8 cellular contexts compared by ENCODE assay signal in the genomic region with DNA sequence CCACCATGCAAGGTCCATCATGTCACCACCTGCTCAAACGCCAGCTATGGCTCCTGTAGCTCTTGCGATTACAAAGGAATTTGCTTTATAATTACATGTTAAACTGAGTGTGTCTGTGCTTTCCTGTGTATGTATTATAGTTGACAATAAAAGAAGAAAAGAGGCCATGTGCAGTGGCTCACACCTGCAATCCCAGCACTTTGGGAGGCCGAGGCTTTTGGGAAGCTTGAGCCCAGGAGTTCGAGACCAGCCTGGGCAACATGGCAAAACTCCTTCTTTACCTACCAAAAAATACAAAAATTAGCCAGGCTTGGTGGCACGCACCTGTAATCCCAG. TPM values are rescaled to one million over a fixed set of nuclear protein-coding genes. Genes with fewer than 3 reads are reported as not detected.
A peak's percentile ranks its signal among the peaks of the same experiment; 100 is the strongest.
DNase-seq lines count a peak whose midpoint lies in the region; ATAC-seq, FAIRE-seq and TF ChIP-seq lines count a peak whose summit lies in the region.

No MANE protein-coding gene starts in this region.

- no peaks in the 10 kb centered on the region for H3K9me3 ChIP-seq in HepG2 (ENCODE audit: low read length)

- peak overlapping the region; percentile 95 for H3K4me3 Mint-ChIP-seq in T-helper 2 cell treated with Interferon-gamma antibody and Interleukin-4, amounts not matched to agents 5 μg/mL and 100 μg/mL, for 36 hours
- peak overlapping the region; percentile 82 for H3K4me3 Mint-ChIP-seq in activated T-helper 1 cell treated with anti-CD3 and anti-CD28 coated beads, Interleukin-12 subunit alpha, Interleukin-12 subunit beta, Interleukin-2, Interleukin-4 antibody, amounts not matched to agents 30 ng/mL and 10 ng/mL and 1 ng/mL, durations not matched to agents 14 hours and 24 hours and 36 hours

- no peak for TF ChIP-seq EP300 in HepG2 (IDR thresholded peaks at IDR 0.05; ENCODE audit: low read depth in 2 of 2, low read length in 2 of 2)
- no peak for TF ChIP-seq EP300 in HepG2 (CRISPR knock-in tag; IDR thresholded peaks at IDR 0.05; ENCODE audit: borderline replicate concordance)

- WGBS in HepG2 (ENCODE audit: low lambda C conversion rate) = 32% methylated on average over 5 of the region's 5 CpGs

- TF ChIP-seq RAD21 in HepG2 (CRISPR knock-in tag; IDR thresholded peaks at IDR 0.05) = no peak

- no peak for FAIRE-seq in HepG2 (lab: Jason Lieb, UNC)

- intact Hi-C loops in activated T-helper 1 cell treated with anti-CD3 and anti-CD28 coated beads, Interleukin-12 subunit alpha, Interleukin-12 subunit beta, Interleukin-2, Interleukin-4 antibody, amounts not matched to agents 30 ng/mL and 10 ng/mL and 1 ng/mL, durations not matched to agents 14 hours and 24 hours and 36 hours (cut with micrococcal nuclease) = loop anchor here (1.0 to 10.0 kb wide), 9 partner anchors 8 to 689 kb away; a partner anchor contains a TSS
- intact Hi-C loops in HepG2 (cut with micrococcal nuclease; ENCODE audit: unreplicated experiment) = loop anchor here (2.0 kb wide), 2 partner anchors 33 to 83 kb away; a partner anchor contains a TSS

- POLR2A ChIA-PET in HepG2 (lab: Yijun Ruan, JAX) = interaction anchor here (0.9 to 3.2 kb wide), 41 partner anchors 9 to 660 kb away, joined by 3 to 41 read pairs (median 7); a partner anchor contains a TSS

- H3K36me3 Mint-ChIP-seq in T-helper 2 cell treated with Interferon-gamma antibody and Interleukin-4, amounts not matched to agents 5 μg/mL and 100 μg/mL, for 36 hours (ENCODE audit: low read depth) = peaks cover 27% of the 10 kb centered on the region
- H3K36me3 Mint-ChIP-seq in activated T-helper 1 cell treated with anti-CD3 and anti-CD28 coated beads, Interleukin-12 subunit alpha, Interleukin-12 subunit beta, Interleukin-2, Interleukin-4 antibody, amounts not matched to agents 30 ng/mL and 10 ng/mL and 1 ng/mL, durations not matched to agents 14 hours and 24 hours and 36 hours (ENCODE audit: low read depth) = peaks cover 29% of the 10 kb centered on the region

- no peak for ATAC-seq in HepG2

- H2AFZ ChIP-seq in HepG2 (ENCODE audit: low read length) = no peak overlapping the region

- TF ChIP-seq POLR2A in HepG2 (IDR thresholded peaks at IDR 0.05; ENCODE audit: insufficient read depth in 1 of 2, low read depth in 2 of 2, low read length in 2 of 2) = no peak

- no peaks in the 10 kb centered on the region for H4K20me1 ChIP-seq in HepG2 (ENCODE audit: insufficient read depth, low read length)

- no peaks in the 10 kb centered on the region for H3K27me3 Mint-ChIP-seq in T-helper 2 cell treated with Interferon-gamma antibody and Interleukin-4, amounts not matched to agents 5 μg/mL and 100 μg/mL, for 36 hours (ENCODE audit: low read depth)
- H3K27me3 Mint-ChIP-seq in activated T-helper 1 cell treated with anti-CD3 and anti-CD28 coated beads, Interleukin-12 subunit alpha, Interleukin-12 subunit beta, Interleukin-2, Interleukin-4 antibody, amounts not matched to agents 30 ng/mL and 10 ng/mL and 1 ng/mL, durations not matched to agents 14 hours and 24 hours and 36 hours (ENCODE audit: insufficient read depth) = no peaks in the 10 kb centered on the region

- H3K27me3 ChIP-seq in HepG2 (ENCODE audit: control insufficient read depth in 1 of 2, insufficient read depth in 2 of 2, low read length in 2 of 2) = no peaks in the 10 kb centered on the region; a peak in 1 of 5 replicates

- H3K9me3 Mint-ChIP-seq in T-helper 2 cell treated with Interferon-gamma antibody and Interleukin-4, amounts not matched to agents 5 μg/mL and 100 μg/mL, for 36 hours = no peaks in the 10 kb centered on the region
- no peaks in the 10 kb centered on the region for H3K9me3 Mint-ChIP-seq in activated T-helper 1 cell treated with anti-CD3 and anti-CD28 coated beads, Interleukin-12 subunit alpha, Interleukin-12 subunit beta, Interleukin-2, Interleukin-4 antibody, amounts not matched to agents 30 ng/mL and 10 ng/mL and 1 ng/mL, durations not matched to agents 14 hours and 24 hours and 36 hours

- in situ Hi-C loops in HepG2 (cut with HindIII; ENCODE audit: extremely low pct_ligation_motif_present, low pct_unique_long_range_greater_than_20kb) = no loop called here

- TSS peak; percentile 73 for BruUV-seq in HepG2 (replicated peaks; lab: Mats Ljungman, UMichigan)

- H3K4me1 Mint-ChIP-seq in T-helper 2 cell treated with Interferon-gamma antibody and Interleukin-4, amounts not matched to agents 5 μg/mL and 100 μg/mL, for 36 hours (ENCODE audit: low read depth) = peaks cover 52% of the 10 kb centered on the region
- peaks cover 64% of the 10 kb centered on the region for H3K4me1 Mint-ChIP-seq in activated T-helper 1 cell treated with anti-CD3 and anti-CD28 coated beads, Interleukin-12 subunit alpha, Interleukin-12 subunit beta, Interleukin-2, Interleukin-4 antibody, amounts not matched to agents 30 ng/mL and 10 ng/mL and 1 ng/mL, durations not matched to agents 14 hours and 24 hours and 36 hours (ENCODE audit: low read depth)

- no peak for DNase-seq in T-helper 2 cell treated with Interferon-gamma antibody and Interleukin-4, amounts not matched to agents 5 μg/mL and 100 μg/mL, for 36 hours (ENCODE audit: low spot score)
- DNase-seq in T-helper 2 cell (no peak), HepG2 (ENCODE audit: low spot score) (no peak), superior temporal gyrus (ENCODE audit: extremely low spot score) (peak; percentile 24), Kasumi-1 (lab: John Stamatoyannopoulos, UW) (no peak), NCI-H2227 (lab: John Stamatoyannopoulos, UW; ENCODE audit: unreplicated experiment) (no peak), amygdala (lab: John Stamatoyannopoulos, UW) (no peak)
- no peak for DNase-seq in activated T-helper 1 cell treated with anti-CD3 and anti-CD28 coated beads, Interleukin-12 subunit alpha, Interleukin-12 subunit beta, Interleukin-2, Interleukin-4 antibody, amounts not matched to agents 30 ng/mL and 10 ng/mL and 1 ng/mL, durations not matched to agents 14 hours and 24 hours and 36 hours (ENCODE audit: low spot score)

- peaks cover 58% of the 10 kb centered on the region for H3K4me1 ChIP-seq in HepG2 (ENCODE audit: insufficient read depth, low read length)

- peak overlapping the region; percentile 89 for H3K27ac ChIP-seq in HepG2 (ENCODE audit: extremely low read length, insufficient read depth, low read length)

- H3K27ac Mint-ChIP-seq in T-helper 2 cell treated with Interferon-gamma antibody and Interleukin-4, amounts not matched to agents 5 μg/mL and 100 μg/mL, for 36 hours = peak overlapping the region; percentile 99
- H3K27ac Mint-ChIP-seq in activated T-helper 1 cell treated with anti-CD3 and anti-CD28 coated beads, Interleukin-12 subunit alpha, Interleukin-12 subunit beta, Interleukin-2, Interleukin-4 antibody, amounts not matched to agents 30 ng/mL and 10 ng/mL and 1 ng/mL, durations not matched to agents 14 hours and 24 hours and 36 hours = peak overlapping the region; percentile 95

- no peak for TF ChIP-seq CTCF in HepG2 (CRISPR knock-in tag; IDR thresholded peaks at IDR 0.05)

- CTCF ChIA-PET in HepG2 (lab: Yijun Ruan, JAX; ENCODE audit: low intra/inter-chr PET ratio, low total read pairs) = no interaction called here

- peak overlapping the region; percentile 95 for H3K4me2 ChIP-seq in HepG2 (ENCODE audit: low read depth, low read length)

- H3K9ac ChIP-seq in HepG2 (ENCODE audit: insufficient read depth, low read depth, low read length) = peak overlapping the region; percentile 80

- peaks cover 4% of the 10 kb centered on the region for H3K79me2 ChIP-seq in HepG2 (ENCODE audit: insufficient read depth, low read length)

- peak overlapping the region; percentile 1 to 83 (median 61); a peak in 5 of 6 replicates for H3K4me3 ChIP-seq in HepG2 (replicated peaks in 1 of 3; ENCODE audit: insufficient read depth in 1 of 3, low read depth in 2 of 3, low read length in 3 of 3)

- peaks cover 2 to 7% of the 10 kb centered on the region in 2 experiments; a peak in 1 of 5 replicates for H3K36me3 ChIP-seq in HepG2 (replicated peaks in 1 of 2; ENCODE audit: control insufficient read depth in 1 of 2, insufficient read depth in 2 of 2, low read length in 2 of 2)

RNA-seq across cellular contexts. Expression of a gene that starts 27.0 kb away (rescaled TPM):
- 16.5 and 20.5 TPM in 2 replicates for total RNA-seq in activated T-helper 1 cell treated with anti-CD3 and anti-CD28 coated beads, Interleukin-12 subunit alpha, Interleukin-12 subunit beta, Interleukin-2, Interleukin-4 antibody, amounts not matched to agents 30 ng/mL and 10 ng/mL and 1 ng/mL, durations not matched to agents 14 hours and 24 hours and 36 hours
- total RNA-seq in HepG2 (2016; rRNA removed; fragmentation: Illumina TruSeq; extraction: Trizol) = 11.4 and 12.5 TPM in 2 replicates
- 2.6 and 2.7 TPM in 2 replicates for total RNA-seq in HepG2 (2016; cell fraction: cytosol; rRNA removed; fragmentation: Illumina TruSeq; extraction: Trizol; ENCODE audit: low read depth)
- 9.5 and 10.4 TPM in 2 replicates for total RNA-seq in HepG2 (2016; cell fraction: insoluble cytoplasmic fraction; rRNA removed; fragmentation: Illumina TruSeq; extraction: Trizol)
- total RNA-seq in HepG2 (2016; cell fraction: membrane; rRNA removed; fragmentation: Illumina TruSeq; extraction: Trizol) = 2.4 and 3.4 TPM in 2 replicates
- total RNA-seq in HepG2 (2016; cell fraction: nucleus; rRNA removed; fragmentation: Illumina TruSeq; extraction: Trizol) = 7.4 and 11.0 TPM in 2 replicates
- 5.1 and 5.3 TPM in 2 replicates for polyA plus RNA-seq in HepG2 (2011; rRNA removed)
- 3.7 and 4.7 TPM in 2 replicates for polyA plus RNA-seq in HepG2 (2011; cell fraction: cytosol; rRNA removed)
- polyA plus RNA-seq in HepG2 (2011; cell fraction: nucleus; rRNA removed) = 12.6 and 13.3 TPM in 2 replicates
- 3.2 and 4.1 TPM in 2 replicates for polyA plus RNA-seq in HepG2 (2012)
- 0.97 and 1.0 TPM in 2 replicates for polyA plus RNA-seq in HepG2 (2016; cell fraction: cytosol; fragmentation: Illumina TruSeq; extraction: Trizol; ENCODE audit: low read depth)
- 7.8 and 11.5 TPM in 2 replicates for polyA plus RNA-seq in HepG2 (2016; cell fraction: insoluble cytoplasmic fraction; fragmentation: Illumina TruSeq; extraction: Trizol; ENCODE audit: low read depth)
- polyA plus RNA-seq in HepG2 (2016; cell fraction: membrane; fragmentation: Illumina TruSeq; extraction: Trizol; ENCODE audit: low read depth) = 1.2 and 1.5 TPM in 2 replicates
- 14.7 and 21.6 TPM in 2 replicates for polyA plus RNA-seq in HepG2 (2016; cell fraction: nucleus; fragmentation: Illumina TruSeq; extraction: Trizol; ENCODE audit: insufficient read depth, low read depth)
- 11.5 and 35.8 TPM in 2 replicates for polyA minus RNA-seq in HepG2 (2011; rRNA and poly(A)+ RNA removed; ENCODE audit: low replicate concordance)
- polyA minus RNA-seq in HepG2 (2011; cell fraction: cytosol; rRNA and poly(A)+ RNA removed) = 2.1 and 3.8 TPM in 2 replicates
- 5.2 and 9.8 TPM in 2 replicates for polyA minus RNA-seq in HepG2 (2011; cell fraction: nucleus; rRNA and poly(A)+ RNA removed)

RNA-seq across cellular contexts. Expression of a gene that starts 30.4 kb away (rescaled TPM):
- 90.1 and 92.5 TPM in 2 replicates for total RNA-seq in activated T-helper 1 cell treated with anti-CD3 and anti-CD28 coated beads, Interleukin-12 subunit alpha, Interleukin-12 subunit beta, Interleukin-2, Interleukin-4 antibody, amounts not matched to agents 30 ng/mL and 10 ng/mL and 1 ng/mL, durations not matched to agents 14 hours and 24 hours and 36 hours
- 74.3 and 91.4 TPM in 2 replicates for total RNA-seq in HepG2 (2016; rRNA removed; fragmentation: Illumina TruSeq; extraction: Trizol)
- 90.2 and 104 TPM in 2 replicates for total RNA-seq in HepG2 (2016; cell fraction: cytosol; rRNA removed; fragmentation: Illumina TruSeq; extraction: Trizol; ENCODE audit: low read depth)
- 67.1 and 95.9 TPM in 2 replicates for total RNA-seq in HepG2 (2016; cell fraction: insoluble cytoplasmic fraction; rRNA removed; fragmentation: Illumina TruSeq; extraction: Trizol)
- 162 and 190 TPM in 2 replicates for total RNA-seq in HepG2 (2016; cell fraction: membrane; rRNA removed; fragmentation: Illumina TruSeq; extraction: Trizol)
- 45.3 and 51.5 TPM in 2 replicates for total RNA-seq in HepG2 (2016; cell fraction: nucleus; rRNA removed; fragmentation: Illumina TruSeq; extraction: Trizol)
- polyA plus RNA-seq in HepG2 (2011; rRNA removed) = 75.8 and 83.0 TPM in 2 replicates
- polyA plus RNA-seq in HepG2 (2011; cell fraction: cytosol; rRNA removed) = 82.9 and 103 TPM in 2 replicates
- 54.8 and 59.4 TPM in 2 replicates for polyA plus RNA-seq in HepG2 (2011; cell fraction: nucleus; rRNA removed)
- 68.4 and 68.8 TPM in 2 replicates for polyA plus RNA-seq in HepG2 (2012)
- 116 and 135 TPM in 2 replicates for polyA plus RNA-seq in HepG2 (2016; cell fraction: cytosol; fragmentation: Illumina TruSeq; extraction: Trizol; ENCODE audit: low read depth)
- polyA plus RNA-seq in HepG2 (2016; cell fraction: insoluble cytoplasmic fraction; fragmentation: Illumina TruSeq; extraction: Trizol; ENCODE audit: low read depth) = 71.7 and 96.4 TPM in 2 replicates
- 203 and 209 TPM in 2 replicates for polyA plus RNA-seq in HepG2 (2016; cell fraction: membrane; fragmentation: Illumina TruSeq; extraction: Trizol; ENCODE audit: low read depth)
- polyA plus RNA-seq in HepG2 (2016; cell fraction: nucleus; fragmentation: Illumina TruSeq; extraction: Trizol; ENCODE audit: insufficient read depth, low read depth) = 89.8 and 103 TPM in 2 replicates
- 147 and 175 TPM in 2 replicates for polyA minus RNA-seq in HepG2 (2011; rRNA and poly(A)+ RNA removed; ENCODE audit: low replicate concordance)
- polyA minus RNA-seq in HepG2 (2011; cell fraction: cytosol; rRNA and poly(A)+ RNA removed) = 34.9 and 49.9 TPM in 2 replicates
- polyA minus RNA-seq in HepG2 (2011; cell fraction: nucleus; rRNA and poly(A)+ RNA removed) = 11.2 and 15.8 TPM in 2 replicates

RNA-seq across cellular contexts. Expression of a gene that starts 33.5 kb away (rescaled TPM):
- total RNA-seq in activated T-helper 1 cell treated with anti-CD3 and anti-CD28 coated beads, Interleukin-12 subunit alpha, Interleukin-12 subunit beta, Interleukin-2, Interleukin-4 antibody, amounts not matched to agents 30 ng/mL and 10 ng/mL and 1 ng/mL, durations not matched to agents 14 hours and 24 hours and 36 hours = 262 and 266 TPM in 2 replicates
- 486 and 510 TPM in 2 replicates for total RNA-seq in HepG2 (2016; rRNA removed; fragmentation: Illumina TruSeq; extraction: Trizol)
- total RNA-seq in HepG2 (2016; cell fraction: cytosol; rRNA removed; fragmentation: Illumina TruSeq; extraction: Trizol; ENCODE audit: low read depth) = 913 and 1,296 TPM in 2 replicates
- total RNA-seq in HepG2 (2016; cell fraction: insoluble cytoplasmic fraction; rRNA removed; fragmentation: Illumina TruSeq; extraction: Trizol) = 511 and 522 TPM in 2 replicates
- total RNA-seq in HepG2 (2016; cell fraction: membrane; rRNA removed; fragmentation: Illumina TruSeq; extraction: Trizol) = 763 and 886 TPM in 2 replicates
- 177 and 187 TPM in 2 replicates for total RNA-seq in HepG2 (2016; cell fraction: nucleus; rRNA removed; fragmentation: Illumina TruSeq; extraction: Trizol)
- polyA plus RNA-seq in HepG2 (2011; rRNA removed) = 80.9 and 100 TPM in 2 replicates
- 69.9 and 96.6 TPM in 2 replicates for polyA plus RNA-seq in HepG2 (2011; cell fraction: cytosol; rRNA removed)
- 23.2 and 42.0 TPM in 2 replicates for polyA plus RNA-seq in HepG2 (2011; cell fraction: nucleus; rRNA removed)
- polyA plus RNA-seq in HepG2 (2012) = 194 and 244 TPM in 2 replicates
- polyA plus RNA-seq in HepG2 (2016; cell fraction: cytosol; fragmentation: Illumina TruSeq; extraction: Trizol; ENCODE audit: low read depth) = 1,200 and 1,620 TPM in 2 replicates
- 517 and 532 TPM in 2 replicates for polyA plus RNA-seq in HepG2 (2016; cell fraction: insoluble cytoplasmic fraction; fragmentation: Illumina TruSeq; extraction: Trizol; ENCODE audit: low read depth)
- 742 and 956 TPM in 2 replicates for polyA plus RNA-seq in HepG2 (2016; cell fraction: membrane; fragmentation: Illumina TruSeq; extraction: Trizol; ENCODE audit: low read depth)
- polyA plus RNA-seq in HepG2 (2016; cell fraction: nucleus; fragmentation: Illumina TruSeq; extraction: Trizol; ENCODE audit: insufficient read depth, low read depth) = 336 and 389 TPM in 2 replicates
- polyA minus RNA-seq in HepG2 (2011; rRNA and poly(A)+ RNA removed; ENCODE audit: low replicate concordance) = 4.4 and 15.7 TPM in 2 replicates
- polyA minus RNA-seq in HepG2 (2011; cell fraction: cytosol; rRNA and poly(A)+ RNA removed) = 18.7 and 23.2 TPM in 2 replicates
- 18.4 and 25.9 TPM in 2 replicates for polyA minus RNA-seq in HepG2 (2011; cell fraction: nucleus; rRNA and poly(A)+ RNA removed)

RNA-seq across cellular contexts. Expression of a gene that starts 33.7 kb away (rescaled TPM):
- total RNA-seq in activated T-helper 1 cell treated with anti-CD3 and anti-CD28 coated beads, Interleukin-12 subunit alpha, Interleukin-12 subunit beta, Interleukin-2, Interleukin-4 antibody, amounts not matched to agents 30 ng/mL and 10 ng/mL and 1 ng/mL, durations not matched to agents 14 hours and 24 hours and 36 hours = 26.0 and 26.3 TPM in 2 replicates
- 29.4 and 38.3 TPM in 2 replicates for total RNA-seq in HepG2 (2016; rRNA removed; fragmentation: Illumina TruSeq; extraction: Trizol)
- 7.6 and 8.2 TPM in 2 replicates for total RNA-seq in HepG2 (2016; cell fraction: cytosol; rRNA removed; fragmentation: Illumina TruSeq; extraction: Trizol; ENCODE audit: low read depth)
- 33.5 and 38.7 TPM in 2 replicates for total RNA-seq in HepG2 (2016; cell fraction: insoluble cytoplasmic fraction; rRNA removed; fragmentation: Illumina TruSeq; extraction: Trizol)
- 12.2 and 12.5 TPM in 2 replicates for total RNA-seq in HepG2 (2016; cell fraction: membrane; rRNA removed; fragmentation: Illumina TruSeq; extraction: Trizol)
- 12.4 and 13.6 TPM in 2 replicates for total RNA-seq in HepG2 (2016; cell fraction: nucleus; rRNA removed; fragmentation: Illumina TruSeq; extraction: Trizol)
- polyA plus RNA-seq in HepG2 (2011; rRNA removed) = 15.5 and 18.1 TPM in 2 replicates
- 16.8 and 19.2 TPM in 2 replicates for polyA plus RNA-seq in HepG2 (2011; cell fraction: cytosol; rRNA removed)
- polyA plus RNA-seq in HepG2 (2011; cell fraction: nucleus; rRNA removed) = 6.5 and 8.5 TPM in 2 replicates
- polyA plus RNA-seq in HepG2 (2012) = 8.4 and 9.8 TPM in 2 replicates
- 3.9 and 4.9 TPM in 2 replicates for polyA plus RNA-seq in HepG2 (2016; cell fraction: cytosol; fragmentation: Illumina TruSeq; extraction: Trizol; ENCODE audit: low read depth)
- polyA plus RNA-seq in HepG2 (2016; cell fraction: insoluble cytoplasmic fraction; fragmentation: Illumina TruSeq; extraction: Trizol; ENCODE audit: low read depth) = 29.3 and 29.9 TPM in 2 replicates
- polyA plus RNA-seq in HepG2 (2016; cell fraction: membrane; fragmentation: Illumina TruSeq; extraction: Trizol; ENCODE audit: low read depth) = 8.0 TPM in 2 replicates
- 16.3 and 19.0 TPM in 2 replicates for polyA plus RNA-seq in HepG2 (2016; cell fraction: nucleus; fragmentation: Illumina TruSeq; extraction: Trizol; ENCODE audit: insufficient read depth, low read depth)
- polyA minus RNA-seq in HepG2 (2011; rRNA and poly(A)+ RNA removed; ENCODE audit: low replicate concordance) = 11.3 and 25.4 TPM in 2 replicates
- polyA minus RNA-seq in HepG2 (2011; cell fraction: cytosol; rRNA and poly(A)+ RNA removed) = 4.5 and 4.7 TPM in 2 replicates
- 3.0 and 3.3 TPM in 2 replicates for polyA minus RNA-seq in HepG2 (2011; cell fraction: nucleus; rRNA and poly(A)+ RNA removed)

RNA-seq across cellular contexts. Expression of a gene that starts 43.7 kb away (rescaled TPM):
- 5.7 and 7.0 TPM in 2 replicates for total RNA-seq in activated T-helper 1 cell treated with anti-CD3 and anti-CD28 coated beads, Interleukin-12 subunit alpha, Interleukin-12 subunit beta, Interleukin-2, Interleukin-4 antibody, amounts not matched to agents 30 ng/mL and 10 ng/mL and 1 ng/mL, durations not matched to agents 14 hours and 24 hours and 36 hours
- total RNA-seq in HepG2 (2016; rRNA removed; fragmentation: Illumina TruSeq; extraction: Trizol) = 25.4 and 86.0 TPM in 2 replicates
- total RNA-seq in HepG2 (2016; cell fraction: cytosol; rRNA removed; fragmentation: Illumina TruSeq; extraction: Trizol; ENCODE audit: low read depth) = 33.1 and 33.9 TPM in 2 replicates
- 23.9 and 92.3 TPM in 2 replicates for total RNA-seq in HepG2 (2016; cell fraction: insoluble cytoplasmic fraction; rRNA removed; fragmentation: Illumina TruSeq; extraction: Trizol)
- 30.7 and 31.8 TPM in 2 replicates for total RNA-seq in HepG2 (2016; cell fraction: membrane; rRNA removed; fragmentation: Illumina TruSeq; extraction: Trizol)
- 140 and 158 TPM in 2 replicates for total RNA-seq in HepG2 (2016; cell fraction: nucleus; rRNA removed; fragmentation: Illumina TruSeq; extraction: Trizol)
- 143 and 179 TPM in 2 replicates for polyA plus RNA-seq in HepG2 (2011; rRNA removed)
- polyA plus RNA-seq in HepG2 (2011; cell fraction: cytosol; rRNA removed) = 71.5 and 83.2 TPM in 2 replicates
- 1,144 and 1,345 TPM in 2 replicates for polyA plus RNA-seq in HepG2 (2011; cell fraction: nucleus; rRNA removed)
- polyA plus RNA-seq in HepG2 (2012) = 140 and 149 TPM in 2 replicates
- 5.5 and 6.7 TPM in 2 replicates for polyA plus RNA-seq in HepG2 (2016; cell fraction: cytosol; fragmentation: Illumina TruSeq; extraction: Trizol; ENCODE audit: low read depth)
- 23.3 and 26.9 TPM in 2 replicates for polyA plus RNA-seq in HepG2 (2016; cell fraction: insoluble cytoplasmic fraction; fragmentation: Illumina TruSeq; extraction: Trizol; ENCODE audit: low read depth)
- polyA plus RNA-seq in HepG2 (2016; cell fraction: membrane; fragmentation: Illumina TruSeq; extraction: Trizol; ENCODE audit: low read depth) = 12.8 and 12.9 TPM in 2 replicates
- 420 and 470 TPM in 2 replicates for polyA plus RNA-seq in HepG2 (2016; cell fraction: nucleus; fragmentation: Illumina TruSeq; extraction: Trizol; ENCODE audit: insufficient read depth, low read depth)
- polyA minus RNA-seq in HepG2 (2011; rRNA and poly(A)+ RNA removed; ENCODE audit: low replicate concordance) = 83.4 and 325 TPM in 2 replicates
- 54.4 and 79.5 TPM in 2 replicates for polyA minus RNA-seq in HepG2 (2011; cell fraction: cytosol; rRNA and poly(A)+ RNA removed)
- polyA minus RNA-seq in HepG2 (2011; cell fraction: nucleus; rRNA and poly(A)+ RNA removed) = 295 and 329 TPM in 2 replicates
